19 cellular contexts compared by ENCODE assay signal in the genomic region with DNA sequence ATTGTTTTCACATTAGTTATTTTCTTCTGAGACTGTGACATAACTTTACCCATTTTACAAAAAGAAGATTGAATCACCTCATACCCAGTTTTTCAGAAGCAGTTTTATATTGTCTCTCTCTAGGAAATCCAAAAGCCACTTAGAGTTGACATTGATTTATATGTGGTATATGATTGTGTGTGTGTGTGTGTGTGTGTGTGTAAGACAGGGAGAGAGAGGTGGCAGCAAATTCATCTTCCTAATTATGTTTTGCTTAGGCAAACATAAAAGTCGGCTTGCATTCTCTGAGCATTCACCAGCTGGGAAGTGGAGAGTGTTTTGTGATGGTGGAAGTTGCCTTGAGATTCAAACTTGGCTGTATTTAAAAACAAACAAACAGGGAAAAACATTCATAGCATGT.
"Had no signal": no experiment of that assay in that cellular context is flagged by ENCODE, and none has a peak within 500 bp of the region (broad histone marks: within the 10 kb centered on the region; RNA-seq: fewer than 3 reads in every experiment).

No MANE protein-coding gene starts in this region.

- H3K9me3 ChIP-seq: heart right ventricle, thoracic aorta, vagina had no signal

- DNase-seq: activated CD4-positive, alpha-beta T cell treated with anti-CD3 and anti-CD28 coated beads, Interleukin-2, amount 10 ng/mL, durations not matched to agents 7 days and 5 days; activated CD4-positive, CD25-positive, alpha-beta regulatory T cell treated with anti-CD3 and anti-CD28 coated beads, Interleukin-2, amount 50 U/mL, for 72 hours; activated CD8-positive, alpha-beta memory T cell treated with anti-CD3 and anti-CD28 coated beads, Interleukin-2, amount 10 ng/mL, durations not matched to agents 7 days and 5 days; activated CD8-positive, alpha-beta T cell treated with anti-CD3 and anti-CD28 coated beads for 36 hours; aorta; brain microvascular endothelial cell; caudate nucleus; effector CD4-positive, alpha-beta T cell; heart right ventricle; islet precursor cell; left cardiac atrium; stimulated activated CD4-positive, alpha-beta T cell treated with anti-CD3 and anti-CD28 coated beads, Interleukin-4, amount 100 ng/mL, for 24 hours; stimulated activated naive CD4-positive, alpha-beta T cell treated with Interleukin-2 at 50 U/mL for 16 hours had no signal

- H3K27me3 ChIP-seq: brain microvascular endothelial cell, vagina had no signal

- ATAC-seq: activated CD8-positive, alpha-beta memory T cell treated with anti-CD3 and anti-CD28 coated beads, Interleukin-2, amount 10 ng/mL, durations not matched to agents 7 days and 5 days; activated CD8-positive, alpha-beta T cell treated with anti-CD3 and anti-CD28 coated beads for 36 hours; activated naive CD4-positive, alpha-beta T cell treated with anti-CD3 and anti-CD28 coated beads, Interleukin-2, amount 50 U/mL, for 72 hours; heart right ventricle; left cardiac atrium; natural killer cell treated with Interleukin-12 subunit alpha and Interleukin-12 subunit beta and Interleukin-15 and Interleukin-18, amount 100 ng/mL, for 72 hours had no signal

- H3K4me3 ChIP-seq: heart right ventricle, thoracic aorta, vagina had no signal

- H3K27ac ChIP-seq: brain microvascular endothelial cell, heart right ventricle, thoracic aorta, vagina, VCaP had no signal

- H3K36me3 ChIP-seq: brain microvascular endothelial cell, heart right ventricle, thoracic aorta, vagina had no signal

- FAIRE-seq: endometrium had no signal

- H3K4me1 ChIP-seq: vagina had no signal
